23 cellular contexts compared by ENCODE assay signal in the genomic region with DNA sequence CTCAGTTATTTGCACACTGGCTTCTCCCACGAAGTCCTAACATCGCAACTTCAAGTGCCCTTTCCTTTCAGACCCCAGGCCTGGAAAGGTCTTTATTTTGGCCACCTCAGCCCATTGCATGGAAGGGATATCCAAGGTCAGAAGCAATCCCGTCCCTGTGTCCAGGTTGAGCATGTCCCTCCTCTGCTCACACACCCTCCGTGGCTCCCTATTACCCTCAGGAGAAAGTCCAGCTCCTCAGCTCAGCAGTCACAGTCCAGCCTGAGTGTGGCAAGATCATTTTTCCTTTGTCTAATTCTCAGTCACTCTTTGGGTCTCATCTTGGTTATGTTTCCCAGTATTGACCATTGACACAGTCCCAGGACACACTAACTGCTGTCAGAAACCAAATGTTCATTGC. TPM values are rescaled to one million over a fixed set of nuclear protein-coding genes. Genes with fewer than 3 reads are reported as not detected.
"Had no signal": no experiment of that assay in that cellular context is flagged by ENCODE, and none has a peak within 500 bp of the region (broad histone marks: within the 10 kb centered on the region; RNA-seq: fewer than 3 reads in every experiment).

No MANE protein-coding gene starts in this region.

- H3K27ac Mint-ChIP-seq: activated CD4-positive, alpha-beta memory T cell treated with anti-CD3 and anti-CD28 coated beads for 36 hours; activated naive CD8-positive, alpha-beta T cell treated with anti-CD3 and anti-CD28 coated beads, Interleukin-2, amount 50 U/mL, for 24 hours; T-helper 1 cell treated with Interleukin-12 subunit alpha and Interleukin-12 subunit beta and Interleukin-4 antibody, amounts not matched to agents 30 μg/mL and 1 μg/mL, for 36 hours; type B pancreatic cell had no signal

- H3K27me3 ChIP-seq: cardiac muscle cell, hepatocyte, vagina had no signal

- H3K4me2 ChIP-seq: hepatocyte had no signal

- H3K36me3 ChIP-seq: cardiac muscle cell, left ventricle myocardium inferior, thoracic aorta, vagina had no signal

- H3K9me3 ChIP-seq: left ventricle myocardium inferior, thoracic aorta, vagina had no signal

- H3K27ac ChIP-seq: cardiac muscle cell, hepatocyte, left ventricle myocardium inferior, thoracic aorta, vagina had no signal

- H2AFZ ChIP-seq: hepatocyte had no signal

- H3K9me3 Mint-ChIP-seq: activated CD4-positive, alpha-beta memory T cell treated with anti-CD3 and anti-CD28 coated beads for 36 hours; activated naive CD8-positive, alpha-beta T cell treated with anti-CD3 and anti-CD28 coated beads, Interleukin-2, amount 50 U/mL, for 24 hours; dendritic cell treated with granulocyte-macrophage colony-stimulating factor and Interleukin-4, amounts not matched to agents 40 ng/mL and 50 ng/mL, for 4 days; neural crest cell; type B pancreatic cell had no signal

- H3K27me3 Mint-ChIP-seq: activated CD4-positive, alpha-beta memory T cell treated with anti-CD3 and anti-CD28 coated beads for 36 hours; activated naive CD8-positive, alpha-beta T cell treated with anti-CD3 and anti-CD28 coated beads, Interleukin-2, amount 50 U/mL, for 24 hours; dendritic cell treated with granulocyte-macrophage colony-stimulating factor and Interleukin-4, amounts not matched to agents 40 ng/mL and 50 ng/mL, for 4 days had no signal

- DNase-seq: activated CD4-positive, alpha-beta memory T cell treated with anti-CD3 and anti-CD28 coated beads for 36 hours; activated CD4-positive, alpha-beta T cell treated with anti-CD3 and anti-CD28 coated beads for 48 hours; activated effector memory CD4-positive, alpha-beta T cell treated with anti-CD3 and anti-CD28 coated beads, Interleukin-2, amount 50 U/mL, for 16 hours; activated naive CD4-positive, alpha-beta T cell treated with anti-CD3 and anti-CD28 coated beads, Interleukin-2, amount 10 ng/mL, durations not matched to agents 7 days and 5 days; activated naive CD8-positive, alpha-beta T cell treated with anti-CD3 and anti-CD28 coated beads, Interleukin-2, amount 50 U/mL, for 24 hours; effector memory CD4-positive, alpha-beta T cell; foreskin melanocyte; glutamatergic neuron; left ventricle myocardium inferior; mammary epithelial cell; occipital lobe; small intestine; stimulated activated naive CD4-positive, alpha-beta T cell had no signal

- ATAC-seq: activated naive CD8-positive, alpha-beta T cell treated with anti-CD3 and anti-CD28 coated beads, Interleukin-2, amount 50 U/mL, for 24 hours; sciatic nerve had no signal

- H3K4me3 ChIP-seq: cardiac muscle cell, hepatocyte, left ventricle myocardium inferior, thoracic aorta, vagina had no signal

- H3K4me3 Mint-ChIP-seq: activated CD4-positive, alpha-beta memory T cell treated with anti-CD3 and anti-CD28 coated beads for 36 hours; activated naive CD4-positive, alpha-beta T cell treated with anti-CD3 and anti-CD28 coated beads, Interleukin-2, amount 10 ng/mL, durations not matched to agents 7 days and 5 days; activated naive CD8-positive, alpha-beta T cell treated with anti-CD3 and anti-CD28 coated beads, Interleukin-2, amount 50 U/mL, for 24 hours; dendritic cell treated with granulocyte-macrophage colony-stimulating factor and Interleukin-4, amounts not matched to agents 40 ng/mL and 50 ng/mL, for 4 days; neural crest cell; T-helper 1 cell treated with Interleukin-12 subunit alpha and Interleukin-12 subunit beta and Interleukin-4 antibody, amounts not matched to agents 30 μg/mL and 1 μg/mL, for 36 hours; type B pancreatic cell had no signal

- H3K36me3 Mint-ChIP-seq: activated CD4-positive, alpha-beta memory T cell treated with anti-CD3 and anti-CD28 coated beads for 36 hours; type B pancreatic cell had no signal

RNA-seq across cellular contexts. Expression of a gene that starts 59.6 kb away (rescaled TPM):
- total RNA-seq: cardiac muscle cell, hepatocyte, mammary epithelial cell, myocyte, neural crest cell, vagina had no signal
- polyA plus RNA-seq: cardiac muscle cell, hepatocyte had no signal
